Comparison of ENCODE assay signal across 14 cellular contexts in the genomic region with DNA sequence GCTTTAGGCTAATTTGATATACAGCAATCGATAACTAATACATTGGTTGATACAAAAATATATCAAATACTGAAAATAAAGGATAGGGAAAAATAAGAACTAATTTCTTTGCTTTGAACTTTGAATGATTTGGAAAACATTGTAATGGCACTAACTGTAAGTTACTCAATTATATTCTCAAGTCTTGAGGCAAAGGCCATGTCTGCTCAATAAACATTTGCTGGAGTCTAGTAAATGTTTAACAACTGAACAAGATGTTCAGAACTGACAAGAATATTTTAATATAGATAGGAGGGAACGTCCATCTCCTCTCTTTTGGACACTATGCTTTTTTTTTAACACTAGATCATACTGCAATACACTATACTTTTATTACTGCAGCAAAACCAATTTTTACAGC.
"Had no signal": no experiment of that assay in that cellular context is flagged by ENCODE, and none has a peak within 500 bp of the region (broad histone marks: within the 10 kb centered on the region; RNA-seq: fewer than 3 reads in every experiment).

No MANE protein-coding gene starts in this region.

- H3K27ac ChIP-seq: breast epithelium, esophagus muscularis mucosa, pancreas, skin epidermis, thoracic aorta had no signal

- H3K9me3 ChIP-seq: breast epithelium, esophagus muscularis mucosa, pancreas, stomach, thoracic aorta had no signal

- ATAC-seq: activated naive CD4-positive, alpha-beta T cell treated with anti-CD3 and anti-CD28 coated beads, Interleukin-2, amount 50 U/mL, for 72 hours; left cardiac atrium; pancreas had no signal

- H3K27me3 ChIP-seq: breast epithelium, esophagus muscularis mucosa, pancreas, stomach had no signal

- H3K4me3 ChIP-seq: breast epithelium, esophagus muscularis mucosa, pancreas, skin epidermis, stomach, thoracic aorta had no signal

- H3K9me3 Mint-ChIP-seq: activated naive CD4-positive, alpha-beta T cell treated with anti-CD3 and anti-CD28 coated beads, Interleukin-2, amount 50 U/mL, for 72 hours; immature natural killer cell had no signal

- H3K36me3 ChIP-seq: breast epithelium, thoracic aorta had no signal

- DNase-seq: activated CD4-positive, alpha-beta T cell treated with anti-CD3 and anti-CD28 coated beads, Interleukin-2, amount 50 U/mL, for 4 hours; activated effector memory CD4-positive, alpha-beta T cell treated with Interleukin-2 at 50 U/mL for 16 hours; activated T-cell treated with anti-CD3 and anti-CD28 coated beads, Interleukin-2, amount 50 U/mL, for 1 hour; glutamatergic neuron; left cardiac atrium; pancreas; retina; stomach had no signal
